ENCODE assay signal across 8 cellular contexts in genomic region chr1:119140177-119141019, GRCh38.
DNase-seq lines count a peak whose midpoint lies in the region; ATAC-seq and TF ChIP-seq lines count a peak whose summit lies in the region.

WARS2 (minus strand) TSS chr1:119140653; CDS start chr1:119140644, 9 bp downstream.

- H4K20me1 ChIP-seq in BLaER1, result no peaks in the 10 kb centered on the region

- H3K27ac ChIP-seq in BLaER1 (peak within 1 kb of the TSS; percentile 98), coronary artery (peak within 1 kb of the TSS; percentile 86 to 91), layer of hippocampus (ENCODE audit: low read depth, low read length) (peak within 1 kb of the TSS; percentile 98)

- peak within 1 kb of the TSS; percentile 91 for H3K4me2 ChIP-seq in BLaER1

- peak within 1 kb of the TSS; percentile 73 for H3K4me3 ChIP-seq in BLaER1
- H3K4me3 ChIP-seq in coronary artery, result peak within 1 kb of the TSS; percentile 76

- no peak for TF ChIP-seq CTCF in coronary artery (IDR thresholded peaks at IDR 0.05)

- H3K27me3 ChIP-seq in BLaER1 (no peaks in the 10 kb centered on the region), layer of hippocampus (ENCODE audit: control insufficient read depth, insufficient read depth, low read length) (no peaks in the 10 kb centered on the region)

- peak within 1 kb of the TSS; percentile 94 for H3K9ac ChIP-seq in BLaER1

- peak; percentile 91 for DNase-seq in NCI-H524 treated with DMSO at 0.1 percent for 48 hours (lab: John Stamatoyannopoulos, UW)
- DNase-seq in activated CD4-positive, alpha-beta T cell treated with anti-CD3 and anti-CD28 coated beads for 4 hours, result peak; percentile 92 to 94
- DNase-seq in coronary artery (ENCODE audit: low spot score), result peak; percentile 97
- peak; percentile 79 to 89 for DNase-seq in stimulated activated CD4-positive, alpha-beta T cell treated with anti-CD3 and anti-CD28 coated beads, Interleukin-1b, Interleukin-23, amount 100 ng/mL, for 4 hours (ENCODE audit: low read depth in 2 of 2)

- H3K36me3 ChIP-seq in BLaER1, result peaks cover 6% of the 10 kb centered on the region; the same call in 1 of the 2 replicates

- ATAC-seq in GM19324 (IDR thresholded peaks at IDR 0.05; ENCODE audit: low FRiP score, unreplicated experiment) (peak; percentile 98), HG03460 (IDR thresholded peaks at IDR 0.05; ENCODE audit: unreplicated experiment) (peak; percentile 95)

- H3K9me3 ChIP-seq in BLaER1, result no peaks in the 10 kb centered on the region

- H3K4me1 ChIP-seq in BLaER1, result peaks cover 24% of the 10 kb centered on the region

Comparison
In these comparisons a context has a peak if more than half of its experiments do, and no peak if none do; other contexts are left out.
1. Peak in every context shown above with its lines: DNase-seq, ATAC-seq, H3K4me3 ChIP-seq and H3K27ac ChIP-seq.